8 cellular contexts compared by ENCODE assay signal in the genomic region with DNA sequence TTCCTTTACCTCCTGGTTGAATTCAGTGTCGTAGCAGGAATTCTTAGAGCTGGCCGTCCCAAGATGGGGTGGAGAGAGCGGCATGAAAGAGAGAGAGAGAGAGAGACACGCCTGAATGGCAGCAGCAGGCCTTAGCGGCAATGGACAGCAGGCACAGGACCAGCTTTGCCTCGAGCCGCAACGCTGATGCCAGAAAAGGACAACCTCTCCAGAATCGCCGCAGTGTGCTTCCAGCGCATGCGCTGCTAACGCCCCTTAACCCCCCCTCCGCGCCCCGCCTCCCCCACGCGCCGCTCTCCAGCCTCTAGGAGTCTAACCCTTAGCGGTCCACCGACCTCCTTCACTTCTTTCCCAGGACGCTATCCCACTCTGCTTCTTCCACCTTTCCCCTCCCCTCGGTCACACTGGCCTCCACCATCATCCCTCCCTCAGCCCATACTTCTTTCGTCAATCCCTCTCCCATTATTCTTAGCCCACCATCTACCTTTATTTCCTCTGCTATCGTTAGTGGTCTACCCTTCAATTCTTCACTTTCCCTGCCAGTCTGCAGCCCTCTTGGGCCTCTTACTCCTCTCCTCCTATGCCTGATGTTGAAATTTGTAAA. TPM values are rescaled to one million over a fixed set of nuclear protein-coding genes. Genes with fewer than 3 reads are reported as not detected.
DNase-seq lines count a peak whose midpoint lies in the region; ATAC-seq, FAIRE-seq and TF ChIP-seq lines count a peak whose summit lies in the region.

No MANE protein-coding gene starts in this region.

- peaks cover 43% of the 10 kb centered on the region for H3K79me2 ChIP-seq in astrocyte (ENCODE audit: insufficient read depth, low read length)
- H3K79me2 ChIP-seq in hepatocyte = peaks cover 34% of the 10 kb centered on the region

- peak overlapping the region; percentile 99 for H3K9ac ChIP-seq in astrocyte (ENCODE audit: low read length)
- peak overlapping the region; percentile 70 for H3K9ac ChIP-seq in rectal smooth muscle tissue (ENCODE audit: low read length)

- H3K27ac ChIP-seq in astrocyte (ENCODE audit: low read depth, low read length) (peak overlapping the region; percentile 52), hepatocyte (peak overlapping the region; percentile 89), rectal smooth muscle tissue (ENCODE audit: low read depth, low read length) (peak overlapping the region; percentile 90), uterus (peak overlapping the region; percentile 83 to 89)

- H3K9me3 Mint-ChIP-seq in CD14-positive monocyte (peaks cover 0 to 22% (median 4%) of the 10 kb centered on the region in 7 donors), astrocyte (ENCODE audit: unreplicated experiment) (peaks cover 2% of the 10 kb centered on the region)

- intact Hi-C loops in CD14-positive monocyte (cut with micrococcal nuclease) = loop anchor here in 1 of 2 donors (10.0 kb wide), 1 partner anchor 51 kb away; no protein-coding TSS in a partner anchor
- intact Hi-C loops in uterus (cut with DNase I; ENCODE audit: low total_unique reads) = no loop called here

- DNase-seq in CD14-positive monocyte (ENCODE audit: low spot score) (peak; percentile 52), NCI-H1930 (lab: John Stamatoyannopoulos, UW) (peak; percentile 21 to 26), T-helper 9 cell (peak; percentile 58), astrocyte (ENCODE audit: low read depth) (peak; percentile 57), hepatocyte (ENCODE audit: low spot score) (peak; percentile 83), uterus (peak; percentile 77 to 78)

- H3K27me3 ChIP-seq in astrocyte (ENCODE audit: insufficient read depth, low read length) = no peaks in the 10 kb centered on the region
- H3K27me3 ChIP-seq in hepatocyte = no peaks in the 10 kb centered on the region
- H3K27me3 ChIP-seq in rectal smooth muscle tissue (ENCODE audit: control insufficient read depth, insufficient read depth, low read length) = no peaks in the 10 kb centered on the region
- no peaks in the 10 kb centered on the region for H3K27me3 ChIP-seq in uterus

- H3K27ac Mint-ChIP-seq in CD14-positive monocyte (peak overlapping the region; percentile 76 to 99 (median 95)), astrocyte (ENCODE audit: unreplicated experiment) (peak overlapping the region; percentile 83)

- WGBS in hepatocyte (ENCODE audit: low lambda C conversion rate, missing lambda C conversion rate) = 33% methylated on average over 25 of the region's 25 CpGs

- H3K4me3 Mint-ChIP-seq in CD14-positive monocyte (peak overlapping the region; percentile 94 to 98), astrocyte (ENCODE audit: unreplicated experiment) (peak overlapping the region; percentile 98)

- H3K4me3 ChIP-seq in astrocyte (ENCODE audit: insufficient read depth, low read depth, low read length) (peak overlapping the region; percentile 86), hepatocyte (peak overlapping the region; percentile 53), rectal smooth muscle tissue (ENCODE audit: low read length) (peak overlapping the region; percentile 73), uterus (peak overlapping the region; percentile 40 to 53)

- TF ChIP-seq CTCF in CD14-positive monocyte (IDR thresholded peaks at IDR 0.05) (no peak), astrocyte (IDR thresholded peaks at IDR 0.05; ENCODE audit: insufficient read depth, low read depth, low read length) (no peak), hepatocyte (IDR thresholded peaks at IDR 0.05; ENCODE audit: poor library complexity) (no peak), uterus (IDR thresholded peaks at IDR 0.05) (no peak)

- no peaks in the 10 kb centered on the region for H3K36me3 ChIP-seq in astrocyte (ENCODE audit: insufficient read depth, low read length)
- no peaks in the 10 kb centered on the region for H3K36me3 ChIP-seq in hepatocyte (replicated peaks; ENCODE audit: insufficient read depth, low read depth)
- no peaks in the 10 kb centered on the region for H3K36me3 ChIP-seq in rectal smooth muscle tissue (ENCODE audit: control insufficient read depth, insufficient read depth, low read length)
- no peaks in the 10 kb centered on the region for H3K36me3 ChIP-seq in uterus

- peak; percentile 31 to 41 for TF ChIP-seq POLR2A in uterus (IDR thresholded peaks at IDR 0.05)

- H3K4me1 Mint-ChIP-seq in CD14-positive monocyte (peaks cover 17% of the 10 kb centered on the region), astrocyte (ENCODE audit: low read depth, unreplicated experiment) (peaks cover under 1% of the 10 kb centered on the region)

- H3K9me2 ChIP-seq in hepatocyte (replicated peaks; ENCODE audit: insufficient read depth) = no peaks in the 10 kb centered on the region

- H3K27me3 Mint-ChIP-seq in CD14-positive monocyte (ENCODE audit: low read depth in 3 of 3) = peaks cover 0 to 8% (median 0%) of the 10 kb centered on the region in 3 donors
- H3K27me3 Mint-ChIP-seq in astrocyte (ENCODE audit: low read depth, unreplicated experiment) = no peaks in the 10 kb centered on the region

- H3K9me3 ChIP-seq in astrocyte (ENCODE audit: insufficient read depth, low read depth, low read length) = no peaks in the 10 kb centered on the region
- H3K9me3 ChIP-seq in hepatocyte (ENCODE audit: low read depth) = no peaks in the 10 kb centered on the region
- H3K9me3 ChIP-seq in uterus = no peaks in the 10 kb centered on the region

- H2AFZ ChIP-seq in astrocyte (ENCODE audit: low read depth, low read length) (peak overlapping the region; percentile 95), hepatocyte (peak overlapping the region; percentile 74)

- no peaks in the 10 kb centered on the region for H4K20me1 ChIP-seq in astrocyte (ENCODE audit: insufficient read depth, low read length)
- no peaks in the 10 kb centered on the region for H4K20me1 ChIP-seq in hepatocyte (ENCODE audit: insufficient read depth, poor library complexity, severe bottlenecking)

- peak overlapping the region; percentile 99 for H3K4me2 ChIP-seq in astrocyte (ENCODE audit: low read length)
- peak overlapping the region; percentile 80 for H3K4me2 ChIP-seq in hepatocyte

- H3K36me3 Mint-ChIP-seq in CD14-positive monocyte = peaks cover 0 to 8% of the 10 kb centered on the region in 2 donors
- H3K36me3 Mint-ChIP-seq in astrocyte (ENCODE audit: low read depth, unreplicated experiment) = peaks cover 2% of the 10 kb centered on the region

- H3K4me1 ChIP-seq in astrocyte (ENCODE audit: insufficient read depth, low read length) (no peaks in the 10 kb centered on the region), hepatocyte (ENCODE audit: insufficient read depth) (no peaks in the 10 kb centered on the region), rectal smooth muscle tissue (ENCODE audit: control insufficient read depth, insufficient read depth, low read length) (no peaks in the 10 kb centered on the region), uterus (no peaks in the 10 kb centered on the region)

- peak; percentile 32 for ATAC-seq in GM21786 (IDR thresholded peaks at IDR 0.05; ENCODE audit: unreplicated experiment)

- no peak for FAIRE-seq in astrocyte (lab: Jason Lieb, UNC)

RNA-seq across cellular contexts. Expression of a gene that starts 10.5 kb away (rescaled TPM):
- polyA plus RNA-seq in CD14-positive monocyte = not detected
- not detected in 2 replicates for total RNA-seq in astrocyte
- total RNA-seq in hepatocyte = not detected in 2 replicates
- not detected in 2 replicates for polyA plus RNA-seq in hepatocyte
- not detected for total RNA-seq in uterus

Comparison
In these comparisons a context has a peak if more than half of its experiments do, and no peak if none do; other contexts are left out.
1. Peak in every context shown above with its lines: DNase-seq, ATAC-seq, H3K4me3 ChIP-seq and H3K27ac ChIP-seq.
2. DNase-seq: peak in every context shown above with its lines; median percentile 83 in hepatocyte; 78 in uterus; 58 in T-helper 9 cell; 57 in astrocyte; 52 in CD14-positive monocyte; 24 in NCI-H1930.